8 cellular contexts compared by ENCODE assay signal in the genomic region with DNA sequence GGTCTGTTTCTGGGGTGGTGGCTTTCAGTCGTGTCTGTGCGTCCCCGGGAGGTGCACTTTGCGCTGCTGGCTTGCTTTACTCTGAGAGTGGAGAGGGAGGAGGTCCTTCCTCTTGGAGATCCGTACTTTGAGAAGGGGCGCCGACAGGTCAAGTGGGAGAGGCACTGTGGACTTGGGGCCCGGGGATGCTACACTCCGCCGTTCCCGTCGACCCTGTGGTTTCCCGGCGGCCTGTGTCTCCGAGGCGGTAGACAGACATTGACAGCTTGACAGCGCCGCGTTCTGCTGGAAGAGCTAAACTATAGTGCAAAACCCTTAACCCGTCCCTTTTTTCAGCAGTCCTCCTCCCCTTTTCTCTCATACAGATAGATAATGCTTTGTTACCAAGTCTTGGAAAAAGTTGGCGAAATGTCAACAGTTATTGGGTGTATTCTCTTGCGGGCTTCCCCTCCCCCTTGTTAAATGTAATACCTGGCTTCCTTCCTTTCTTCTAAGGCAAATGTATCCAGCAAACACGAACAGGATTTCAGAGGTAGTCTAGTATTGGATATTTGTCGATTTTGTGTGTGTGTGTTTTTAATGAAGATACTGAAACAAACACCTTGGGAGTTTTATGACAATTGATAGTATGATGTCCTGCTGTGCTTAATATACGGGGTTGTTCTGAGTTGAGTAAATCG. TPM values are rescaled to one million over a fixed set of nuclear protein-coding genes. Genes with fewer than 3 reads are reported as not detected.
DNase-seq lines count a peak whose midpoint lies in the region; ATAC-seq and TF ChIP-seq lines count a peak whose summit lies in the region.

No MANE protein-coding gene starts in this region.

- H3K27me3 ChIP-seq in SJCRH30 (no peaks in the 10 kb centered on the region), left ventricle myocardium inferior (ENCODE audit: low read depth) (no peaks in the 10 kb centered on the region)

- peak; percentile 12 for ATAC-seq in HG03066 (IDR thresholded peaks at IDR 0.05; ENCODE audit: low read depth, unreplicated experiment)
- ATAC-seq in GM18858 (IDR thresholded peaks at IDR 0.05; ENCODE audit: unreplicated experiment): no peak

- H3K27ac Mint-ChIP-seq in progenitor cell of endocrine pancreas: peak overlapping the region; percentile 97

- H3K4me3 ChIP-seq in SJCRH30: peak overlapping the region; percentile 61
- peak overlapping the region; percentile 83 for H3K4me3 ChIP-seq in left ventricle myocardium inferior

- TF ChIP-seq CTCF in left ventricle myocardium inferior (IDR thresholded peaks at IDR 0.05; ENCODE audit: borderline replicate concordance) (no peak), progenitor cell of endocrine pancreas (IDR thresholded peaks at IDR 0.05; ENCODE audit: unreplicated experiment) (no peak)

- H3K4me1 ChIP-seq in SJCRH30 (peaks cover 16% of the 10 kb centered on the region), left ventricle myocardium inferior (peaks cover 92% of the 10 kb centered on the region)

- H3K27me3 Mint-ChIP-seq in progenitor cell of endocrine pancreas: no peaks in the 10 kb centered on the region

- H3K36me3 Mint-ChIP-seq in progenitor cell of endocrine pancreas (ENCODE audit: insufficient read depth): peaks cover 2% of the 10 kb centered on the region

- H3K27ac ChIP-seq in SJCRH30 (peak overlapping the region; percentile 5; the same call in 1 of the 2 replicates), left ventricle myocardium inferior (replicated peaks) (peak overlapping the region; percentile 99)

- H3K4me1 Mint-ChIP-seq in progenitor cell of endocrine pancreas (ENCODE audit: low read depth): peaks cover 75% of the 10 kb centered on the region

- no peaks in the 10 kb centered on the region for H3K9me3 ChIP-seq in SJCRH30 (replicated peaks)
- no peaks in the 10 kb centered on the region for H3K9me3 ChIP-seq in left ventricle myocardium inferior (replicated peaks)

- intact Hi-C loops in left ventricle myocardium inferior (cut with micrococcal nuclease): loop anchor here (5.0 to 10.0 kb wide), 2 partner anchors 43 to 204 kb away; no protein-coding TSS in a partner anchor

- peak overlapping the region; percentile 97 for H3K4me3 Mint-ChIP-seq in progenitor cell of endocrine pancreas (ENCODE audit: low read depth)

- DNase-seq in COLO668 (lab: John Stamatoyannopoulos, UW; ENCODE audit: unreplicated experiment): peak; percentile 62
- DNase-seq in SJCRH30: peak; percentile 62 to 68
- peak in 38 of 56 donors; percentile 10 to 68 (median 35) for DNase-seq in amygdala (lab: John Stamatoyannopoulos, UW)
- peak; percentile 59 for DNase-seq in left ventricle myocardium inferior
- no peak for DNase-seq in progenitor cell of endocrine pancreas (ENCODE audit: low spot score, unreplicated experiment)
- DNase-seq in NCI-H1436 (lab: John Stamatoyannopoulos, UW): no peak

- H3K36me3 ChIP-seq in SJCRH30 (0 out of 2 replicates have a peak, but pooled peaks cover 2% of the 10 kb centered on the region), left ventricle myocardium inferior (peaks cover 41% of the 10 kb centered on the region)

- H3K9me3 Mint-ChIP-seq in progenitor cell of endocrine pancreas (ENCODE audit: low read depth): no peaks in the 10 kb centered on the region

RNA-seq across cellular contexts. Expression of a gene that starts 6.6 kb away (rescaled TPM):
- 57.5 and 58.2 TPM in 2 replicates for total RNA-seq in SJCRH30 (2014; rRNA removed; shearing (Covaris generic))
- total RNA-seq in left ventricle myocardium inferior (12,604 TPM), progenitor cell of endocrine pancreas (284 and 300 TPM in 2 replicates)

Comparison
In these comparisons a context has a peak if more than half of its experiments do, and no peak if none do; other contexts are left out.
1. DNase-seq: peak in COLO668 (single experiment), SJCRH30 (2 of 2), amygdala (38 of 56) and left ventricle myocardium inferior (single experiment); none in progenitor cell of endocrine pancreas (single experiment) and NCI-H1436 (single experiment).
2. RNA of a gene that starts 6.6 kb away (total RNA-seq): 12,604 TPM in left ventricle myocardium inferior (single experiment); 284 to 300 TPM in progenitor cell of endocrine pancreas and 57.5 to 58.2 TPM in SJCRH30; every median in the first group is over 10 times any median in the second.